8 cellular contexts compared by ENCODE assay signal in the genomic region with DNA sequence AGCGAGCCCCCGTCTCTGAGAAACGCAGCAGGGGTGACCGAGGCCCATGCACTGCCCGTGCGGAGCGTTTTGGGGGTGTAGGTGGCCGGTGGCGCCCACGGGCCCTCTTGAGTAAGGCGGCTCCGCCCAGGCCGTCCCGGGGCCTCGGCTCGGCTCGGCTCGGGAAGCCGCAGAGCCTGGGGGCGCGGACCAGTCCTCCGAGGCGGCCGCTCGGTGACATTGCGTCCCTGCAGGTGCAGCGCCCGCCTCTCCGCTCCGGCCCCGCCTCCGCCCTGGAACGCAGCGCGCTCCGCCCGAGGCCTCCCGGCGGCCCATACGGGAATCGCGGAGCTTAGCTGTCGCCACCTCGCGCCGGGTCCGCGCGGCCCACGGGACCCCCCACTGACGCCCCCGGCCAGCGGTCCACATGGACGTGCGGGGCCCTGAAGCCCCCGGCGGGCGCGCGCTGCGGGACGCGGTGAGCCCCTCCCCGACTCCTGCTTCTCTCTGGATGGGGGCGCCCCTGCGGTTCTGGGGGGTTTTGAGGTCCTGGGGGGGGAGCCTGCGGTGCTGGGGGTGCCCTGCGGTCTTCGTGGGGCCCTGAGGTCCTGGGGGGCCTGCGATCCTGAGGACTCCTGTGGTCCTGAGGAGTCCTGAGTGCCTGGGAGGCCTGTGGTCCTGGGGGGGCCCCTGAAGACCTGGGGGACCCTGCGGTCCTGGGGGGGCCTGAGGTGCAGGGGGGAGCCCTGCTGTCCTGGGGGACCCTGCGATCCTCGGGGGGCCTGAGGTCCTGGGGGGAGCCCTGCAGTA. TPM values are rescaled to one million over a fixed set of nuclear protein-coding genes. Genes with fewer than 3 reads are reported as not detected.
A peak's percentile ranks its signal among the peaks of the same experiment; 100 is the strongest.
DNase-seq lines count a peak whose midpoint lies in the region; ATAC-seq, FAIRE-seq and TF ChIP-seq lines count a peak whose summit lies in the region.

Gene HSBP1L1, plus strand, starts transcription at position 314 of the 789 bp plus-strand sequence. Its CDS starts 93 bp downstream, at position 407.

- peak in 4 of 6 experiments; percentile 34 to 72 (median 62) for TF ChIP-seq CTCF in Peyer's patch (IDR thresholded peaks at IDR 0.05)
- TF ChIP-seq CTCF in glutamatergic neuron (IDR thresholded peaks at IDR 0.05; ENCODE audit: partially characterized antibody, unreplicated experiment): no peak
- peak in 3 of 4 donors; percentile 11 to 33 (median 17) for TF ChIP-seq CTCF in pancreas (IDR thresholded peaks at IDR 0.05)

- H3K4me1 ChIP-seq in Peyer's patch (peaks cover 0 to 44% (median 12%) of the 10 kb centered on the region in 4 donors), pancreas (peaks cover 0 to 4% (median 0%) of the 10 kb centered on the region in 3 donors)

- peak within 1 kb of the TSS; percentile 66 to 93 (median 83) for H3K27ac ChIP-seq in Peyer's patch
- H3K27ac ChIP-seq in pancreas: peak within 1 kb of the TSS; percentile 77 to 86 (median 82)

- H3K36me3 Mint-ChIP-seq in glutamatergic neuron (ENCODE audit: unreplicated experiment): no peaks in the 10 kb centered on the region

- peak within 1 kb of the TSS; percentile 54 to 88 (median 72) for H3K4me3 ChIP-seq in Peyer's patch
- peak within 1 kb of the TSS; percentile 51 to 69 (median 56) for H3K4me3 ChIP-seq in pancreas

- TF ChIP-seq POLR2A in Peyer's patch (IDR thresholded peaks at IDR 0.05): peak; percentile 52 to 54

- peaks cover 5% of the 10 kb centered on the region for H3K27me3 Mint-ChIP-seq in glutamatergic neuron (ENCODE audit: unreplicated experiment)

- DNase-seq in Ammon's horn (ENCODE audit: low spot score): peak; percentile 50
- DNase-seq in Peyer's patch: peak; percentile 65 to 89 (median 87)
- DNase-seq in activated naive CD4-positive, alpha-beta T cell treated with anti-CD3 and anti-CD28 coated beads, Interleukin-2, amount 50 U/mL, for 16 hours: peak; percentile 68
- peak; percentile 77 for DNase-seq in glutamatergic neuron
- DNase-seq in pancreas: peak; percentile 71 to 95 (median 86)
- no peak for DNase-seq in NCI-H128 (lab: John Stamatoyannopoulos, UW; ENCODE audit: unreplicated experiment)

- intact Hi-C loops in pancreas (cut with DNase I): no loop called here

- H3K9me3 ChIP-seq in Peyer's patch (no peaks in the 10 kb centered on the region), pancreas (no peaks in the 10 kb centered on the region)

- peak; percentile 78 for ATAC-seq in GM18909 (IDR thresholded peaks at IDR 0.05; ENCODE audit: poor library complexity, unreplicated experiment)
- ATAC-seq in HG03108 (IDR thresholded peaks at IDR 0.05; ENCODE audit: unreplicated experiment): peak; percentile 80
- ATAC-seq in pancreas: peak; percentile 92 to 95 (median 94)

- FAIRE-seq in pancreas (lab: Jason Lieb, UNC): no peak

- H3K27me3 ChIP-seq in Peyer's patch (no peaks in the 10 kb centered on the region), pancreas (no peaks in the 10 kb centered on the region)

- H3K36me3 ChIP-seq in Peyer's patch: peaks cover 0 to 21% (median 0%) of the 10 kb centered on the region in 3 donors
- peaks cover 0 to 10% (median 0%) of the 10 kb centered on the region in 3 donors for H3K36me3 ChIP-seq in pancreas

- no peak within 1 kb of the TSS for H3K27ac Mint-ChIP-seq in glutamatergic neuron (ENCODE audit: unreplicated experiment)

- WGBS in pancreas, 2 donors: 0 to 1% methylated on average over 42 to 73 of the region's 73 CpGs

- peak within 1 kb of the TSS; percentile 61 for H3K4me3 Mint-ChIP-seq in glutamatergic neuron (ENCODE audit: unreplicated experiment)

- H3K9me3 Mint-ChIP-seq in glutamatergic neuron (ENCODE audit: unreplicated experiment): peaks cover 2% of the 10 kb centered on the region

- peaks cover 10% of the 10 kb centered on the region for H3K4me1 Mint-ChIP-seq in glutamatergic neuron (ENCODE audit: low read depth, unreplicated experiment)

RNA-seq across cellular contexts. Expression of gene HSBP1L1, which starts in this region (rescaled TPM):
- total RNA-seq in Peyer's patch: 10 to 100 TPM; 14.9 to 64.9 (median 47.8) TPM
- not detected for total RNA-seq in glutamatergic neuron (ENCODE audit: unreplicated experiment)
- total RNA-seq in pancreas: 10 to 100 TPM in 5 of 6 donors, 1 to 10 TPM in 1; 9.2 to 14.6 (median 12.7) TPM
- 10 to 100 TPM; 42.9 to 43.6 TPM for polyA plus RNA-seq in pancreas

Comparison
In these comparisons a context has a peak if more than half of its experiments do, and no peak if none do; other contexts are left out.
1. Peak in DNase-seq in glutamatergic neuron; RNA of the gene not detected or under 1 TPM.